Comparison of ENCODE assay signal across 1 cellular context in genomic region chr14:52240623-52241022, GRCh38.
TF ChIP-seq lines count a peak whose summit lies in the region.

No MANE protein-coding gene starts in this region.

TF ChIP-seq in IMR-90, 13 proteins besides CTCF, POLR2A, EP300 and RAD21:
- TF ChIP-seq MAFK (IDR thresholded peaks at IDR 0.05; ENCODE audit: low read depth, low read length) (no peak), RCOR1 (IDR thresholded peaks at IDR 0.05; ENCODE audit: insufficient replicate concordance, low read length) (no peak), FOS (IDR thresholded peaks at IDR 0.05; ENCODE audit: low read depth, low read length) (no peak), MAZ (IDR thresholded peaks at IDR 0.05; ENCODE audit: borderline replicate concordance, low read depth, low read length) (no peak), BHLHE40 (IDR thresholded peaks at IDR 0.05; ENCODE audit: low read depth, low read length) (no peak)
